8 cellular contexts compared by ENCODE assay signal in the genomic region with DNA sequence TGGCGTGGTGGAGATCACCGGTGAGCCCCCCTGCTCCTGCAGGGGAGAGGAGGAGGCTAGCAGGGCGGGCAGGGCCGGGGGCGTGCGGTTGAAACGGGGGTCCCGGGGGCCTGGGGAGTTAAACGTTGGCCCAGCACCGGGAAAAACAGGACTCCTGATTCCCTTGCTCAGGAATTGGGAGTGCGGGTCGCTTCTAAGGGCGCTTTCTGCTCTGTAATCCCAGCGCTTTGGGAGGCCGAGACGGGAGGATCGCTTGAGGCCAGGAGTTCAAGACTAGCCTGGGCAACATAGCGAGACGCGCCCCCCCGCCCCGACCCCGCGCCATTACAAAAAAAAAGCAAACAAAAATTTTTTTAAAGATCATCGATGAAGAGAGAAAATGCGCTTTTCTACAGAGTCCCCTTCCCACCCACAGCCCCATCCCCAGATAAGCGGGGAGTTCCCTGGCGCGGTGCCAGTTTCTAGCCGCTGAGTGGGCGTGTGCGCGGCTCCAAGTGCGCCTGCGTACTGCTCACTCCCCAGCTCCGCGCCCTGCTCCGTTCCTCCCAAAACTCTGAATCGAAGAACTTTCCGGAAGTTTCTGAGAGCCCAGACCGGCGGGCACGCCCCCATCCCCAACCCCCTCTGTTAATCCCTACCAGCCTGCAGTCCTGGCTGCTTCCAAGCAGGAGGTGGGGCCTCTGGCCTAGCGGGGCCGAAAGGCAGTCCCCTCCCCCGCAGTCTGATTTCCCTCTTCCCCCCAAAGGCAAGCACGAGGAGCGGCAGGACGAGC. TPM values are rescaled to one million over a fixed set of nuclear protein-coding genes. Genes with fewer than 3 reads are reported as not detected.
DNase-seq lines count a peak whose midpoint lies in the region; ATAC-seq and TF ChIP-seq lines count a peak whose summit lies in the region.

No MANE protein-coding gene starts in this region.

- DNase-seq in NCI-H2107 (lab: John Stamatoyannopoulos, UW) (peak; percentile 11), NCI-H2107 treated with DMSO at 0.1 percent for 48 hours (lab: John Stamatoyannopoulos, UW; ENCODE audit: unreplicated experiment) (no peak), SIG-M5 treated with dmso at 0.1 percent for 504 hours (lab: John Stamatoyannopoulos, UW; ENCODE audit: unreplicated experiment) (peak; percentile 93), foreskin fibroblast (peak; percentile 91 to 97), neural crest cell (ENCODE audit: low read depth, low spot score) (peak; percentile 70)
- peak; percentile 63 for DNase-seq in activated gamma-delta T cell treated with anti-CD3 and anti-CD28 coated beads, Interleukin-2, amount 50 U/mL, for 16 hours (ENCODE audit: low read depth)
- DNase-seq in stimulated activated naive CD8-positive, alpha-beta T cell treated with anti-CD3 and anti-CD28 coated beads, Interleukin-15, amount 100 ng/mL, for 72 hours, result peak; percentile 75 to 78

- peaks cover 6% of the 10 kb centered on the region; the same call in 1 of the 2 replicates for H3K36me3 ChIP-seq in HUES48 (ENCODE audit: control insufficient read depth, insufficient read depth, low read length)

- H3K9ac ChIP-seq in HUES48 (ENCODE audit: low read depth, low read length), result no peak overlapping the region

- H3K4me3 ChIP-seq in HUES48 (ENCODE audit: low read depth, low read length) (peak overlapping the region; percentile 70), foreskin fibroblast (ENCODE audit: low read depth in 1 of 2, low read length in 2 of 2) (peak overlapping the region; percentile 93 to 99)

- peak overlapping the region; percentile 50 for H3K27ac Mint-ChIP-seq in neural crest cell (ENCODE audit: unreplicated experiment)
- H3K27ac Mint-ChIP-seq in stimulated activated naive CD8-positive, alpha-beta T cell treated with anti-CD3 and anti-CD28 coated beads, Interleukin-15, amount 100 ng/mL, for 72 hours, result peak overlapping the region; percentile 92 to 93

- TF ChIP-seq CTCF in foreskin fibroblast (IDR thresholded peaks at IDR 0.05; ENCODE audit: low read depth, low read length), result no peak
- no peak for TF ChIP-seq CTCF in neural crest cell (conservative IDR thresholded peaks at IDR 0.05)

- peak; percentile 69 for ATAC-seq in stimulated activated naive CD8-positive, alpha-beta T cell treated with anti-CD3 and anti-CD28 coated beads, Interleukin-15, amount 100 ng/mL, for 72 hours

- H3K27ac ChIP-seq in HUES48 (ENCODE audit: low read depth, low read length), result peak overlapping the region; percentile 55

- H3K27me3 ChIP-seq in HUES48 (ENCODE audit: control insufficient read depth, insufficient read depth, low read length), result peaks cover 10% of the 10 kb centered on the region

- peak overlapping the region; percentile 91 for H3K4me3 Mint-ChIP-seq in neural crest cell
- H3K4me3 Mint-ChIP-seq in stimulated activated naive CD8-positive, alpha-beta T cell treated with anti-CD3 and anti-CD28 coated beads, Interleukin-15, amount 100 ng/mL, for 72 hours, result peak overlapping the region; percentile 96 to 99

- no peaks in the 10 kb centered on the region for H3K9me3 Mint-ChIP-seq in neural crest cell
- no peaks in the 10 kb centered on the region for H3K9me3 Mint-ChIP-seq in stimulated activated naive CD8-positive, alpha-beta T cell treated with anti-CD3 and anti-CD28 coated beads, Interleukin-15, amount 100 ng/mL, for 72 hours

- no peaks in the 10 kb centered on the region for H3K9me3 ChIP-seq in HUES48 (ENCODE audit: control insufficient read depth, insufficient read depth, low read length)

- peaks cover 26% of the 10 kb centered on the region for H3K4me1 Mint-ChIP-seq in neural crest cell
- H3K4me1 Mint-ChIP-seq in stimulated activated naive CD8-positive, alpha-beta T cell treated with anti-CD3 and anti-CD28 coated beads, Interleukin-15, amount 100 ng/mL, for 72 hours, result peaks cover 27% of the 10 kb centered on the region

- H3K4me1 ChIP-seq in HUES48 (ENCODE audit: control insufficient read depth, insufficient read depth, low read length), result peaks cover 13% of the 10 kb centered on the region; the same call in 1 of the 2 replicates

- H3K36me3 Mint-ChIP-seq in neural crest cell (ENCODE audit: low read depth), result no peaks in the 10 kb centered on the region

- H3K27me3 Mint-ChIP-seq in neural crest cell (ENCODE audit: low read depth), result peaks cover 11% of the 10 kb centered on the region
- peaks cover 10% of the 10 kb centered on the region for H3K27me3 Mint-ChIP-seq in stimulated activated naive CD8-positive, alpha-beta T cell treated with anti-CD3 and anti-CD28 coated beads, Interleukin-15, amount 100 ng/mL, for 72 hours

RNA-seq across cellular contexts. Expression of a gene that starts 0.8 kb away (rescaled TPM):
- 57.1 and 67.2 TPM in 2 replicates for total RNA-seq in neural crest cell

RNA-seq across cellular contexts. Expression of a gene that starts 55.5 kb away (rescaled TPM):
- 200 and 209 TPM in 2 replicates for total RNA-seq in neural crest cell
